In the genomic region with DNA sequence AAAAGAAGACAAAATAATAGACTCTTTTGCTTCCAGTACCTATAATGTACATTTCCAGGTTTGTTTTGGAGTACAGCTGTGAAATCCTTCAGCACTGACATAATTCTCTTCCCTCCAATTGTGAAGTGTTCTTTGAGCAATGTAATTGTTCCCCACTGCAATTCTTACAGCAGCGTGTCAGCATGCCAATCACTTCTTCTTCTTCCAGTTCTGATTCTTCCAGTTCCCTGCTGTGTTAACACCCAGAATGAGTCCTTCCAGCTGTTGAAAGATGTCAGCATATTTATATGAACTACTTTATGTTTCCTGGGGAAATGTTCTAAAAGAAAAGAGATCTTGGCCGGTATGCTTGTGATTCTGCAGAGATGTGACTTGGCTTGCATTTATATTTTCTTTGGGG, we compare ENCODE assay signal across 19 cellular contexts.
DNase-seq lines count a peak whose midpoint lies in the region; ATAC-seq, FAIRE-seq and TF ChIP-seq lines count a peak whose summit lies in the region.
"Had no signal": no experiment of that assay in that cellular context is flagged by ENCODE, and none has a peak within 500 bp of the region (broad histone marks: within the 10 kb centered on the region; RNA-seq: fewer than 3 reads in every experiment).

No MANE protein-coding gene starts in this region.

- peak; percentile 7 for FAIRE-seq in bronchial epithelial cell (lab: Jason Lieb, UNC)
- FAIRE-seq: A549, GM12878, GM19239 had no signal

- TF ChIP-seq EP300 in neural cell (conservative IDR thresholded peaks at IDR 0.05; ENCODE audit: poor library complexity, severe bottlenecking) = peak; percentile 98

- H3K4me3 ChIP-seq in A673 (ENCODE audit: low read depth, low read length, poor library complexity, severe bottlenecking) (no peak overlapping the region), bronchial epithelial cell (ENCODE audit: low read depth, low read length) (no peak overlapping the region), neural cell (ENCODE audit: low read length) (peak overlapping the region; percentile 28)
- H3K4me3 ChIP-seq: A549, BLaER1, GM12878, GM23248, HAP-1 had no signal

- BruUV-seq in A673 (replicated peaks; lab: Mats Ljungman, UMichigan) (no TSS peak), MCF 10A (replicated peaks; lab: Mats Ljungman, UMichigan) (no TSS peak)

- peak; percentile 16 for DNase-seq in DMS79 treated with DMSO at 0.1 percent for 48 hours (lab: John Stamatoyannopoulos, UW)
- DNase-seq in DMS79 (lab: John Stamatoyannopoulos, UW) = no peak
- peak; percentile 96 for DNase-seq in A673 (ENCODE audit: low spot score)
- no peak for DNase-seq in bronchial epithelial cell (ENCODE audit: low read depth)
- DNase-seq in MCF 10A (ENCODE audit: unreplicated experiment) = no peak
- DNase-seq in effector CD8-positive, alpha-beta T cell (lab: John Stamatoyannopoulos, UW) = no peak
- DNase-seq: CD4-positive, alpha-beta memory T cell; DND-41; EL; GM23248 had no signal

- TF ChIP-seq RAD21 in neural cell (conservative IDR thresholded peaks at IDR 0.05) = no peak

- no peak overlapping the region for H3K27ac Mint-ChIP-seq in MCF 10A (ENCODE audit: low read depth, unreplicated experiment)
- H3K27ac Mint-ChIP-seq: CD14-positive monocyte; CD4-positive, alpha-beta memory T cell had no signal

- H3K9me3 Mint-ChIP-seq in MCF 10A (ENCODE audit: unreplicated experiment) = no peaks in the 10 kb centered on the region

- no peaks in the 10 kb centered on the region for H3F3A ChIP-seq in neural cell (ENCODE audit: insufficient read depth, low read length, poor library complexity, severe bottlenecking)

- no peaks in the 10 kb centered on the region for H3K9me3 ChIP-seq in A673 (ENCODE audit: low read depth, low read length, poor library complexity, severe bottlenecking)
- H3K9me3 ChIP-seq in neural cell (ENCODE audit: low read length) = no peaks in the 10 kb centered on the region
- H3K9me3 ChIP-seq: A549, BLaER1, HAP-1 had no signal

- TF ChIP-seq CTCF in A673 (conservative IDR thresholded peaks at IDR 0.05; ENCODE audit: low read depth, low read length) (no peak), bronchial epithelial cell (IDR thresholded peaks at IDR 0.05; ENCODE audit: insufficient read depth, low read length, severe bottlenecking) (no peak), neural cell (IDR thresholded peaks at IDR 0.05; ENCODE audit: poor library complexity, severe bottlenecking) (no peak), MCF 10A (IDR thresholded peaks at IDR 0.05; ENCODE audit: unreplicated experiment) (no peak)

- no peaks in the 10 kb centered on the region for H3K36me3 Mint-ChIP-seq in MCF 10A (ENCODE audit: insufficient read depth, unreplicated experiment)
- H3K36me3 Mint-ChIP-seq: CD14-positive monocyte; CD4-positive, alpha-beta memory T cell had no signal

- no peaks in the 10 kb centered on the region for H3K4me1 Mint-ChIP-seq in MCF 10A (ENCODE audit: insufficient read depth, unreplicated experiment)
- H3K4me1 Mint-ChIP-seq: CD14-positive monocyte; CD4-positive, alpha-beta memory T cell had no signal

- no peak overlapping the region for H2AFZ ChIP-seq in neural cell (ENCODE audit: low read depth, low read length)
- H2AFZ ChIP-seq: GM23248 had no signal

- peak overlapping the region; percentile 53 for H3K9ac ChIP-seq in neural cell (ENCODE audit: low read length)
- H3K9ac ChIP-seq: BLaER1, GM23248 had no signal

- H3K4me2 ChIP-seq in neural cell (ENCODE audit: low read length) = peak overlapping the region; percentile 12
- H3K4me2 ChIP-seq: A549, BLaER1 had no signal

- H3K4me1 ChIP-seq in A673 (ENCODE audit: insufficient read depth, low read length, poor library complexity, severe bottlenecking) = peaks cover 41% of the 10 kb centered on the region
- H3K4me1 ChIP-seq: A549, BLaER1, HAP-1 had no signal

- CTCF ChIA-PET in A673 (lab: Charles Lee) (no interaction called here), MCF 10A (lab: Yijun Ruan, JAX) (no interaction called here)

- H3K27ac ChIP-seq in A673 (ENCODE audit: low read depth, low read length, poor library complexity, severe bottlenecking) (peak overlapping the region; percentile 96), neural cell (ENCODE audit: low read length) (peak overlapping the region; percentile 89)
- H3K27ac ChIP-seq: 22Rv1, A549, BLaER1, GM23248 had no signal

- H3K36me3 ChIP-seq in A673 (ENCODE audit: insufficient read depth, low read length, poor library complexity, severe bottlenecking) = no peaks in the 10 kb centered on the region
- H3K36me3 ChIP-seq in bronchial epithelial cell (ENCODE audit: control insufficient read depth, insufficient read depth, low read length) = no peaks in the 10 kb centered on the region
- H3K36me3 ChIP-seq in neural cell (ENCODE audit: insufficient read depth, low read length) = no peaks in the 10 kb centered on the region
- H3K36me3 ChIP-seq: BLaER1, HAP-1 had no signal

- no peaks in the 10 kb centered on the region for H3K9me2 ChIP-seq in neural cell (ENCODE audit: insufficient read depth, low read length)

- H4K20me1 ChIP-seq in neural cell (ENCODE audit: insufficient read depth) = no peaks in the 10 kb centered on the region
- H4K20me1 ChIP-seq: BLaER1 had no signal

- no peaks in the 10 kb centered on the region for H3K79me2 ChIP-seq in neural cell (replicated peaks; ENCODE audit: insufficient read depth, low read length)

- intact Hi-C loops in A673 (cut with micrococcal nuclease; ENCODE audit: unreplicated experiment) (loop anchor here (2.0 to 10.0 kb wide), 3 partner anchors 256 to 840 kb away; no protein-coding TSS in a partner anchor), MCF 10A (cut with micrococcal nuclease) (no loop called here)

- H3K4me3 Mint-ChIP-seq in MCF 10A (ENCODE audit: unreplicated experiment) = no peak overlapping the region
- H3K4me3 Mint-ChIP-seq: CD14-positive monocyte; CD4-positive, alpha-beta memory T cell had no signal

- no peaks in the 10 kb centered on the region for H3K27me3 Mint-ChIP-seq in MCF 10A (ENCODE audit: insufficient read depth, unreplicated experiment)

- no peak for ATAC-seq in GM18517 (IDR thresholded peaks at IDR 0.05; ENCODE audit: unreplicated experiment)

- H3K27me3 ChIP-seq in A673 (replicated peaks; ENCODE audit: insufficient read depth, low read depth, low read length, poor library complexity) (no peaks in the 10 kb centered on the region), bronchial epithelial cell (ENCODE audit: control insufficient read depth, insufficient read depth, low read length) (no peaks in the 10 kb centered on the region), neural cell (ENCODE audit: insufficient read depth, low read depth, low read length) (no peaks in the 10 kb centered on the region)
- H3K27me3 ChIP-seq: BLaER1 had no signal

- POLR2A ChIA-PET in A673 (lab: Charles Lee; ENCODE audit: low non-redundant PET) = no interaction called here
- POLR2A ChIA-PET in MCF 10A (lab: Yijun Ruan, JAX) = no interaction called here

TF ChIP-seq in neural cell, 6 proteins besides CTCF, POLR2A, EP300 and RAD21:
- TF ChIP-seq SMC3 (conservative IDR thresholded peaks at IDR 0.05; ENCODE audit: poor library complexity) (peak; percentile 27), EZH2 (IDR thresholded peaks at IDR 0.05; ENCODE audit: borderline replicate concordance, insufficient read depth, low read length, poor library complexity, severe bottlenecking) (no peak), MXI1 (conservative IDR thresholded peaks at IDR 0.05; ENCODE audit: poor library complexity, severe bottlenecking) (peak; percentile 94), TAF1 (IDR thresholded peaks at IDR 0.05; ENCODE audit: low read depth) (no peak), POLR2AphosphoS5 (IDR thresholded peaks at IDR 0.05) (peak; percentile 99)
- TF ChIP-seq, protein P1, sequence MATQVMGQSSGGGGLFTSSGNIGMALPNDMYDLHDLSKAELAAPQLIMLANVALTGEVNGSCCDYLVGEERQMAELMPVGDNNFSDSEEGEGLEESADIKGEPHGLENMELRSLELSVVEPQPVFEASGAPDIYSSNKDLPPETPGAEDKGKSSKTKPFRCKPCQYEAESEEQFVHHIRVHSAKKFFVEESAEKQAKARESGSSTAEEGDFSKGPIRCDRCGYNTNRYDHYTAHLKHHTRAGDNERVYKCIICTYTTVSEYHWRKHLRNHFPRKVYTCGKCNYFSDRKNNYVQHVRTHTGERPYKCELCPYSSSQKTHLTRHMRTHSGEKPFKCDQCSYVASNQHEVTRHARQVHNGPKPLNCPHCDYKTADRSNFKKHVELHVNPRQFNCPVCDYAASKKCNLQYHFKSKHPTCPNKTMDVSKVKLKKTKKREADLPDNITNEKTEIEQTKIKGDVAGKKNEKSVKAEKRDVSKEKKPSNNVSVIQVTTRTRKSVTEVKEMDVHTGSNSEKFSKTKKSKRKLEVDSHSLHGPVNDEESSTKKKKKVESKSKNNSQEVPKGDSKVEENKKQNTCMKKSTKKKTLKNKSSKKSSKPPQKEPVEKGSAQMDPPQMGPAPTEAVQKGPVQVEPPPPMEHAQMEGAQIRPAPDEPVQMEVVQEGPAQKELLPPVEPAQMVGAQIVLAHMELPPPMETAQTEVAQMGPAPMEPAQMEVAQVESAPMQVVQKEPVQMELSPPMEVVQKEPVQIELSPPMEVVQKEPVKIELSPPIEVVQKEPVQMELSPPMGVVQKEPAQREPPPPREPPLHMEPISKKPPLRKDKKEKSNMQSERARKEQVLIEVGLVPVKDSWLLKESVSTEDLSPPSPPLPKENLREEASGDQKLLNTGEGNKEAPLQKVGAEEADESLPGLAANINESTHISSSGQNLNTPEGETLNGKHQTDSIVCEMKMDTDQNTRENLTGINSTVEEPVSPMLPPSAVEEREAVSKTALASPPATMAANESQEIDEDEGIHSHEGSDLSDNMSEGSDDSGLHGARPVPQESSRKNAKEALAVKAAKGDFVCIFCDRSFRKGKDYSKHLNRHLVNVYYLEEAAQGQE (IDR thresholded peaks at IDR 0.05; ENCODE audit: borderline replicate concordance) = peak; percentile 94

Comparison
In these comparisons a context has a peak if more than half of its experiments do, and no peak if none do; other contexts are left out.
1. DNase-seq: peak in DMS79 treated with DMSO at 0.1 percent for 48 hours (single experiment) and A673 (single experiment); none in DMS79 (single experiment), bronchial epithelial cell (single experiment), MCF 10A (single experiment) and effector CD8-positive, alpha-beta T cell (single experiment).